8 cellular contexts compared by ENCODE assay signal in genomic region chr2:200578778-200579177, GRCh38. TPM values are rescaled to one million over a fixed set of nuclear protein-coding genes. Genes with fewer than 3 reads are reported as not detected.
A peak's percentile ranks its signal among the peaks of the same experiment; 100 is the strongest.
DNase-seq lines count a peak whose midpoint lies in the region; TF ChIP-seq lines count a peak whose summit lies in the region.

No MANE protein-coding gene starts in this region.

- no peak overlapping the region for H3K4me3 ChIP-seq in left ventricle myocardium inferior
- no peak overlapping the region for H3K4me3 ChIP-seq in right atrium auricular region

- DNase-seq in left ventricle myocardium inferior: no peak
- DNase-seq in right atrium auricular region (ENCODE audit: low spot score): no peak
- DNase-seq in SK-MEL-5 (ENCODE audit: low read depth, low spot score): peak; percentile 61
- DNase-seq in glomerular visceral epithelial cell (ENCODE audit: extremely low spot score): peak; percentile 46
- no peak for DNase-seq in NK-92 treated with Interleukin-12 subunit alpha and Interleukin-12 subunit beta, amount 100 ng/mL, for 24 hours (lab: John Stamatoyannopoulos, UW)
- no peak for DNase-seq in activated CD4-positive, alpha-beta T cell treated with anti-CD3 and anti-CD28 coated beads for 1 hour
- no peak for DNase-seq in NCI-H774 (lab: John Stamatoyannopoulos, UW)
- DNase-seq in dedifferentiated amniotic fluid mesenchymal stem cell (ENCODE audit: extremely low spot score): no peak

- H3K36me3 ChIP-seq in left ventricle myocardium inferior (no peaks in the 10 kb centered on the region), right atrium auricular region (no peaks in the 10 kb centered on the region)

- H3K27ac ChIP-seq in left ventricle myocardium inferior (replicated peaks) (no peak overlapping the region), right atrium auricular region (no peak overlapping the region)

- intact Hi-C loops in left ventricle myocardium inferior (cut with micrococcal nuclease): loop anchor here (5.0 kb wide), 1 partner anchor 124 kb away; no protein-coding TSS in a partner anchor

- H3K9me3 ChIP-seq in left ventricle myocardium inferior (replicated peaks) (no peaks in the 10 kb centered on the region), right atrium auricular region (no peaks in the 10 kb centered on the region)

- in situ Hi-C loops in SK-MEL-5 (cut with HindIII; ENCODE audit: low pct_unique_long_range_greater_than_20kb, low sequenced_read_pairs): no loop called here

- H3K27me3 ChIP-seq in left ventricle myocardium inferior (ENCODE audit: low read depth) (no peaks in the 10 kb centered on the region), right atrium auricular region (no peaks in the 10 kb centered on the region)

- H3K4me1 ChIP-seq in left ventricle myocardium inferior: no peaks in the 10 kb centered on the region
- H3K4me1 ChIP-seq in right atrium auricular region: no peaks in the 10 kb centered on the region

- peak; percentile 28 for TF ChIP-seq CTCF in left ventricle myocardium inferior (IDR thresholded peaks at IDR 0.05; ENCODE audit: borderline replicate concordance)
- TF ChIP-seq CTCF in right atrium auricular region (IDR thresholded peaks at IDR 0.05): peak in 1 of 2 donors; percentile 52

RNA-seq across cellular contexts. Expression of gene AOX1, which starts 7.0 kb away (rescaled TPM):
- total RNA-seq in left ventricle myocardium inferior (3.6 TPM), right atrium auricular region (10 to 100 TPM; 12.2 to 48.2 TPM)
- total RNA-seq in SK-MEL-5 (2014; rRNA removed; shearing (Covaris generic)): 0.29 and 0.61 TPM in 2 replicates
- 0.29 and 0.52 TPM in 2 replicates for polyA plus RNA-seq in SK-MEL-5 (2015; cell fraction: cytosol; rRNA removed)
- 0.68 and 2.0 TPM in 2 replicates for polyA plus RNA-seq in SK-MEL-5 (2015; cell fraction: nucleus; rRNA removed)

RNA-seq across cellular contexts. Expression of gene SGO2, which starts 52.8 kb away (rescaled TPM):
- total RNA-seq in left ventricle myocardium inferior (1.6 TPM), right atrium auricular region (1 to 10 TPM; 1.9 to 2.5 TPM)
- total RNA-seq in SK-MEL-5 (2014; rRNA removed; shearing (Covaris generic)): 9.1 and 10.7 TPM in 2 replicates
- 13.0 and 17.2 TPM in 2 replicates for polyA plus RNA-seq in SK-MEL-5 (2015; cell fraction: cytosol; rRNA removed)
- 13.0 and 17.0 TPM in 2 replicates for polyA plus RNA-seq in SK-MEL-5 (2015; cell fraction: nucleus; rRNA removed)

Comparison
In these comparisons a context has a peak if more than half of its experiments do, and no peak if none do; other contexts are left out.
1. DNase-seq: peak in SK-MEL-5 (single experiment) and glomerular visceral epithelial cell (single experiment); none in left ventricle myocardium inferior (single experiment), right atrium auricular region (single experiment), NK-92 treated with Interleukin-12 subunit alpha and Interleukin-12 subunit beta, amount 100 ng/mL, for 24 hours (single experiment), activated CD4-positive, alpha-beta T cell treated with anti-CD3 and anti-CD28 coated beads for 1 hour (single experiment), NCI-H774 (single experiment) and dedifferentiated amniotic fluid mesenchymal stem cell (single experiment).